8 cellular contexts compared by ENCODE assay signal in the genomic region with DNA sequence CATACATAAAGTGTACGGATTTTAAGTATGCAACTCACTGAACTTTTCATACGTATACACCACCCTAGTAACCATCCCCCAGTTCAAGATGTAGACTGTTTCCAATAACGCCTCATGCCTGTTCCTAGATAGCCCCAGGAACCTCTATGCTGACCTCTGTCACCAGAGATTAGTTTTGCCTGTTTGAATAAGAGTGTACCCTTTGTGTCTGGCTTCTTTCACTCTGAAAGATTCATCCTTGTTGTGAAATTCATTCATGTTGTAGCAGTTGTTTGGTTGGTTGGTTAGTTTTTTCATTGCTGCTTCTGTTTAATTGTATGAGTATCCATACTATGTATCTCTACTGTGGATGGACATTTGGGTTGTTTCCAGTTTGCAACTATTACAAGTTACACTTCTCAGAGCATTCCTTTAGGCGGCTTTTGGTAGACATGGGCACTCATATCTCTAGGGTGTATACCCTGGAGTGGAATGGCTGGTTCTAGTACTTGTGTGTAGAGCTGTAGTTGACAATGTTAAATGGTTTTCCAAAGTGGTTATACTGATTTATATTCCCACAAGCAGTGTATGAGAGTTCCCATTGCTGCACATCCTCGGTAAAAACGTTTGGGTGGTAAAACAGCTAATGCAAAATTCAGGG. TPM values are rescaled to one million over a fixed set of nuclear protein-coding genes. Genes with fewer than 3 reads are reported as not detected.
DNase-seq lines count a peak whose midpoint lies in the region; ATAC-seq and TF ChIP-seq lines count a peak whose summit lies in the region.

No MANE protein-coding gene starts in this region.

- peak overlapping the region; percentile 99 for H3K4me3 Mint-ChIP-seq in activated CD8-positive, alpha-beta memory T cell treated with anti-CD3 and anti-CD28 coated beads, Interleukin-2, amount 10 ng/mL, durations not matched to agents 7 days and 5 days

- H3K9me3 ChIP-seq in Peyer's patch (no peaks in the 10 kb centered on the region), ectodermal cell (ENCODE audit: control insufficient read depth, low read length) (no peaks in the 10 kb centered on the region), psoas muscle (no peaks in the 10 kb centered on the region)

- H3K27ac Mint-ChIP-seq in activated CD8-positive, alpha-beta memory T cell treated with anti-CD3 and anti-CD28 coated beads, Interleukin-2, amount 10 ng/mL, durations not matched to agents 7 days and 5 days = peak overlapping the region; percentile 100

- TF ChIP-seq CTCF in Peyer's patch (IDR thresholded peaks at IDR 0.05) = no peak
- no peak for TF ChIP-seq CTCF in psoas muscle (IDR thresholded peaks at IDR 0.05)

- no peaks in the 10 kb centered on the region for H3K27me3 Mint-ChIP-seq in activated CD8-positive, alpha-beta memory T cell treated with anti-CD3 and anti-CD28 coated beads, Interleukin-2, amount 10 ng/mL, durations not matched to agents 7 days and 5 days

- H3K36me3 Mint-ChIP-seq in activated CD8-positive, alpha-beta memory T cell treated with anti-CD3 and anti-CD28 coated beads, Interleukin-2, amount 10 ng/mL, durations not matched to agents 7 days and 5 days = peaks cover 19% of the 10 kb centered on the region

- intact Hi-C loops in psoas muscle (cut with DNase I) = loop anchor here (5.0 to 10.0 kb wide), 4 partner anchors 374 to 974 kb away; a partner anchor contains a TSS

- H3K4me3 ChIP-seq in Peyer's patch (peak overlapping the region in 3 of 4 donors; percentile 82 to 88 (median 86)), ectodermal cell (ENCODE audit: insufficient read depth, low read depth, low read length) (peak overlapping the region; percentile 65), psoas muscle (peak overlapping the region; percentile 76)

- H3K4me1 Mint-ChIP-seq in activated CD8-positive, alpha-beta memory T cell treated with anti-CD3 and anti-CD28 coated beads, Interleukin-2, amount 10 ng/mL, durations not matched to agents 7 days and 5 days = peaks cover 56% of the 10 kb centered on the region

- no peak for ATAC-seq in activated CD8-positive, alpha-beta memory T cell treated with anti-CD3 and anti-CD28 coated beads, Interleukin-2, amount 10 ng/mL, durations not matched to agents 7 days and 5 days
- no peak for ATAC-seq in psoas muscle

- H3K4me1 ChIP-seq in Peyer's patch = peaks cover 0 to 24% (median 6%) of the 10 kb centered on the region in 4 donors
- peaks cover 12% of the 10 kb centered on the region for H3K4me1 ChIP-seq in ectodermal cell (ENCODE audit: control insufficient read depth, insufficient read depth, low read length)
- H3K4me1 ChIP-seq in psoas muscle = no peaks in the 10 kb centered on the region

- H3K36me3 ChIP-seq in Peyer's patch (no peaks in the 10 kb centered on the region), ectodermal cell (ENCODE audit: control insufficient read depth, insufficient read depth, low read length) (no peaks in the 10 kb centered on the region), psoas muscle (ENCODE audit: insufficient read depth in 1 of 2, low read depth in 1 of 2) (no peaks in the 10 kb centered on the region)

- no peak for TF ChIP-seq POLR2A in Peyer's patch (IDR thresholded peaks at IDR 0.05)

- DNase-seq in activated CD8-positive, alpha-beta memory T cell treated with anti-CD3 and anti-CD28 coated beads, Interleukin-2, amount 10 ng/mL, durations not matched to agents 7 days and 5 days = no peak
- no peak for DNase-seq in activated CD8-positive, alpha-beta memory T cell treated with anti-CD3 and anti-CD28 coated beads, Interleukin-2, amount 50 U/mL, for 48 hours
- DNase-seq in Peyer's patch (no peak), psoas muscle (no peak), A172 (ENCODE audit: low spot score) (no peak), HK-2 (ENCODE audit: unreplicated experiment) (no peak), SW 1271 (lab: John Stamatoyannopoulos, UW) (no peak)

- 72 to 79% methylated on average over 6 of the region's 6 CpGs for WGBS in ectodermal cell, 2 experiments
- 64 to 65% (median 64%) methylated on average over 6 of the region's 6 CpGs for WGBS in psoas muscle, 3 donors

- H3K9me3 Mint-ChIP-seq in activated CD8-positive, alpha-beta memory T cell treated with anti-CD3 and anti-CD28 coated beads, Interleukin-2, amount 10 ng/mL, durations not matched to agents 7 days and 5 days (ENCODE audit: low read depth) = no peaks in the 10 kb centered on the region

- H3K27ac ChIP-seq in Peyer's patch = peak overlapping the region; percentile 92 to 99 (median 95)
- no peak overlapping the region for H3K27ac ChIP-seq in ectodermal cell (ENCODE audit: insufficient read depth, low read depth, low read length, poor library complexity, severe bottlenecking)
- H3K27ac ChIP-seq in psoas muscle = peak overlapping the region; percentile 81

- H3K27me3 ChIP-seq in Peyer's patch (no peaks in the 10 kb centered on the region), ectodermal cell (ENCODE audit: control insufficient read depth, insufficient read depth, low read length, poor library complexity, severe bottlenecking) (no peaks in the 10 kb centered on the region), psoas muscle (ENCODE audit: insufficient read depth in 3 of 3, low read length in 2 of 3) (no peaks in the 10 kb centered on the region)

- CTCF ChIA-PET in activated CD8-positive, alpha-beta memory T cell treated with anti-CD3 and anti-CD28 coated beads, Interleukin-2, amount 10 ng/mL, durations not matched to agents 7 days and 5 days (lab: Charles Lee) = interaction anchor here (0.6 to 8.8 kb wide), 40 partner anchors 8 to 975 kb away, joined by 3 to 135 read pairs (median 4); a partner anchor contains a TSS

RNA-seq across cellular contexts. Expression of a gene that starts 1.6 kb away (rescaled TPM):
- total RNA-seq in activated CD8-positive, alpha-beta memory T cell treated with anti-CD3 and anti-CD28 coated beads, Interleukin-2, amount 10 ng/mL, durations not matched to agents 7 days and 5 days = 100 to 1,000 TPM; 108 to 126 TPM
- total RNA-seq in Peyer's patch (10 to 100 TPM; 20.0 to 88.3 (median 28.2) TPM), psoas muscle (10 to 100 TPM; 10.6 to 20.7 (median 17.1) TPM)
- polyA plus RNA-seq in ectodermal cell (2013, experiment 1 of 4) = 31.8 TPM
- 31.9 TPM for polyA plus RNA-seq in ectodermal cell (2013, experiment 2 of 4)
- 33.7 TPM for polyA plus RNA-seq in ectodermal cell (2013, experiment 3 of 4)
- 28.5 TPM for polyA plus RNA-seq in ectodermal cell (2013, experiment 4 of 4)
- polyA plus RNA-seq in psoas muscle = 10 to 100 TPM; 10.7 to 18.3 (median 11.6) TPM
- 24.3 and 44.2 TPM in 2 replicates for total RNA-seq in A172 (2014; rRNA removed; shearing (Covaris generic))
